In the genomic region with DNA sequence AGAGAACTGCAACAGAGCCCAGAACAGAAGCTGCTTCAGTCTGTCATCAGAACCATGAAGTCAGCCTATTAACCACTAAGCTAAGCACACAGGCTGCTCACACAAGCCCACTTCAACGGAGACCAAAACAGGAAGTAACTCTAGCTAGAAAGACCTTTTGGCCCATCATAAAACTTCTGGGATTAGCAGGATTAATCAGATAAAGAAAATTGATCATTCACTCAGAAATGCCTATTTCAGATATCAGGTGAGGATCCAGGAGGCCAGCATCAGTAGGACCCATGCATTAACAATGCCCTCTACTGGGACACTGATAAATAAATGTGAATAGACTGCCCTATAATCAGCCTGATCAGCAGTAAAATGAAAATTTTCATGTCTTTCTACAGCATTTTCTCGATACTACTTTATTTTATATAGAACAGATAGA, we compare ENCODE assay signal across 10 cellular contexts.
A peak's percentile ranks its signal among the peaks of the same experiment; 100 is the strongest.
DNase-seq lines count a peak whose midpoint lies in the region; ATAC-seq and TF ChIP-seq lines count a peak whose summit lies in the region.
"Had no signal": no experiment of that assay in that cellular context is flagged by ENCODE, and none has a peak within 500 bp of the region (broad histone marks: within the 10 kb centered on the region; RNA-seq: fewer than 3 reads in every experiment).

No MANE protein-coding gene starts in this region.

- intact Hi-C loops in testis (cut with DNase I; ENCODE audit: low total_unique reads) = no loop called here

- no peaks in the 10 kb centered on the region for H3F3A ChIP-seq in Loucy (ENCODE audit: low read depth)

- TF ChIP-seq CTCF in GM12872 (IDR thresholded peaks at IDR 0.05; ENCODE audit: insufficient read depth, low read depth, low read length) (0 out of 3 replicates have a peak, but pooled peaks have one; percentile 13), Loucy (conservative IDR thresholded peaks at IDR 0.05; ENCODE audit: low read length) (peak; percentile 52), testis (IDR thresholded peaks at IDR 0.05) (no peak)

- no peak overlapping the region for H2AFZ ChIP-seq in Loucy (ENCODE audit: low read length)

- H3K27ac ChIP-seq in testis = no peak overlapping the region

- H3K36me3 ChIP-seq in Loucy (ENCODE audit: insufficient read depth, low read length) (peaks cover 6% of the 10 kb centered on the region; the same call in 1 of the 2 replicates), testis (ENCODE audit: low read depth, missing control alignments) (no peaks in the 10 kb centered on the region)

- no peak for TF ChIP-seq POLR2A in testis (IDR thresholded peaks at IDR 0.05)

- H3K79me2 ChIP-seq in Loucy (ENCODE audit: insufficient read depth, low read length) = no peaks in the 10 kb centered on the region

- H3K27me3 ChIP-seq in Loucy (ENCODE audit: insufficient read depth, low read length, poor library complexity, severe bottlenecking) (no peaks in the 10 kb centered on the region), testis (no peaks in the 10 kb centered on the region)

- H3K9me2 ChIP-seq in Loucy (replicated peaks; ENCODE audit: low read depth, low read length) = no peaks in the 10 kb centered on the region

- 81 to 95% methylated on average over 2 of the region's 2 CpGs for whole genome bisulfite sequencing in testis, 2 donors

- ATAC-seq in HG03196 (IDR thresholded peaks at IDR 0.05; ENCODE audit: unreplicated experiment) = no peak
- ATAC-seq in GM19455 (IDR thresholded peaks at IDR 0.05; ENCODE audit: unreplicated experiment) = no peak
- ATAC-seq: esophagus mucosa, Right ventricle myocardium inferior had no signal

- H3K9me3 ChIP-seq in Loucy (ENCODE audit: insufficient read depth, low read depth, low read length) (no peaks in the 10 kb centered on the region), testis (no peaks in the 10 kb centered on the region)

- H3K4me3 ChIP-seq in Loucy (ENCODE audit: low read length, poor library complexity, severe bottlenecking) (no peak overlapping the region), testis (no peak overlapping the region)

- peak; percentile 57 for DNase-seq in SIG-M5 treated with dmso at 0.1 percent for 504 hours (lab: John Stamatoyannopoulos, UW; ENCODE audit: unreplicated experiment)
- DNase-seq in iris pigment epithelial cell (ENCODE audit: low read depth) = peak; percentile 2
- no peak for DNase-seq in testis
- DNase-seq in NCI-H2107 treated with DMSO at 0.1 percent for 48 hours (lab: John Stamatoyannopoulos, UW; ENCODE audit: unreplicated experiment) = no peak

- H4K20me1 ChIP-seq in Loucy (ENCODE audit: insufficient read depth, low read length, poor library complexity, severe bottlenecking) = no peaks in the 10 kb centered on the region

- H3K4me2 ChIP-seq in Loucy (ENCODE audit: low read depth, low read length, poor library complexity, severe bottlenecking) = no peak overlapping the region

- H3K4me1 ChIP-seq in Loucy (ENCODE audit: insufficient read depth, low read length, poor library complexity, severe bottlenecking) (peaks cover 7% of the 10 kb centered on the region), testis (no peaks in the 10 kb centered on the region)

- no peak overlapping the region for H3K9ac ChIP-seq in Loucy (ENCODE audit: low read depth, low read length, poor library complexity, severe bottlenecking)

Comparison
In these comparisons a context has a peak if more than half of its experiments do, and no peak if none do; other contexts are left out.
1. CTCF ChIP-seq: peak in GM12872 (single experiment) and Loucy (single experiment); none in testis (0 of 3).
2. DNase-seq: peak in SIG-M5 treated with dmso at 0.1 percent for 504 hours (single experiment) and iris pigment epithelial cell (single experiment); none in testis (single experiment) and NCI-H2107 treated with DMSO at 0.1 percent for 48 hours (single experiment).